ENCODE assay signal across 8 cellular contexts in genomic region chr11:33970984-33971466, GRCh38.
A peak's percentile ranks its signal among the peaks of the same experiment; 100 is the strongest.
DNase-seq lines count a peak whose midpoint lies in the region; ATAC-seq and TF ChIP-seq lines count a peak whose summit lies in the region.

No MANE protein-coding gene starts in this region.

- CTCF ChIA-PET in activated naive CD4-positive, alpha-beta T cell treated with anti-CD3 and anti-CD28 coated beads, Interleukin-2, amount 10 ng/mL, durations not matched to agents 7 days and 5 days (lab: Charles Lee), result interaction anchor here (0.8 to 2.8 kb wide), 5 partner anchors 55 to 117 kb away, joined by 3 to 15 read pairs (median 3); no protein-coding TSS in a partner anchor

- H3K9me3 ChIP-seq in stomach, result no peaks in the 10 kb centered on the region

- no peak overlapping the region for H3K4me3 Mint-ChIP-seq in activated naive CD4-positive, alpha-beta T cell treated with anti-CD3 and anti-CD28 coated beads, Interleukin-2, amount 10 ng/mL, durations not matched to agents 7 days and 5 days
- H3K4me3 Mint-ChIP-seq in effector memory CD8-positive, alpha-beta T cell, result no peak overlapping the region

- intact Hi-C loops in stomach (cut with DNase I; ENCODE audit: low total_unique reads), result no loop called here

- H3K36me3 ChIP-seq in stomach, result no peaks in the 10 kb centered on the region

- H3K27ac ChIP-seq in HL-60 (replicated peaks) (no peak overlapping the region), stomach (no peak overlapping the region)

- H3K4me1 ChIP-seq in stomach, result peaks cover 0 to 6% (median 2%) of the 10 kb centered on the region in 4 donors

- H3K27me3 ChIP-seq in HL-60 (ENCODE audit: insufficient read depth, poor library complexity, severe bottlenecking) (no peaks in the 10 kb centered on the region), stomach (no peaks in the 10 kb centered on the region)

- no peak overlapping the region for H3K27ac Mint-ChIP-seq in activated naive CD4-positive, alpha-beta T cell treated with anti-CD3 and anti-CD28 coated beads, Interleukin-2, amount 10 ng/mL, durations not matched to agents 7 days and 5 days
- H3K27ac Mint-ChIP-seq in activated naive CD4-positive, alpha-beta T cell treated with anti-CD3 and anti-CD28 coated beads, Interleukin-2, amount 50 U/mL, for 72 hours, result no peak overlapping the region
- no peak overlapping the region for H3K27ac Mint-ChIP-seq in effector memory CD8-positive, alpha-beta T cell

- WGBS in stomach, 5 donors, result 12 to 20% (median 17%) methylated on average over 8 of the region's 8 CpGs

- in situ Hi-C loops in T47D (cut with HindIII; ENCODE audit: low pct_unique_long_range_greater_than_20kb, low sequenced_read_pairs), result no loop called here

- H3K4me3 ChIP-seq in HL-60 (replicated peaks; ENCODE audit: insufficient read depth, low read length), result no peak overlapping the region
- no peak overlapping the region for H3K4me3 ChIP-seq in stomach

- DNase-seq in activated naive CD4-positive, alpha-beta T cell treated with anti-CD3 and anti-CD28 coated beads, Interleukin-2, amount 10 ng/mL, durations not matched to agents 7 days and 5 days, result peak; percentile 30
- DNase-seq in activated naive CD4-positive, alpha-beta T cell treated with anti-CD3 and anti-CD28 coated beads, Interleukin-2, amount 50 U/mL, for 72 hours (ENCODE audit: low spot score in 2 of 2), result no peak
- DNase-seq in HL-60 (ENCODE audit: low read depth in 1 of 2, low spot score in 1 of 2), result peak in 1 of 2 experiments; percentile 75
- peak; percentile 63 for DNase-seq in NCI-H82 treated with DMSO at 0.1 percent for 48 hours (lab: John Stamatoyannopoulos, UW; ENCODE audit: unreplicated experiment)
- peak; percentile 52 to 81 for DNase-seq in T47D (ENCODE audit: low read depth in 1 of 2, low spot score in 1 of 2)
- peak; percentile 76 for DNase-seq in islet precursor cell
- DNase-seq in stomach, result peak; percentile 30
- no peak for DNase-seq in effector memory CD8-positive, alpha-beta T cell

- no peak for ATAC-seq in activated naive CD4-positive, alpha-beta T cell treated with anti-CD3 and anti-CD28 coated beads, Interleukin-2, amount 50 U/mL, for 72 hours
- no peak for ATAC-seq in effector memory CD8-positive, alpha-beta T cell (replicated peaks)

- peak; percentile 61 for TF ChIP-seq CTCF in HL-60 (IDR thresholded peaks at IDR 0.05; ENCODE audit: insufficient read depth, low read length)
- peak in 5 of 7 experiments; percentile 27 to 58 (median 49) for TF ChIP-seq CTCF in stomach (IDR thresholded peaks at IDR 0.05)

- H3K4me1 Mint-ChIP-seq in activated naive CD4-positive, alpha-beta T cell treated with anti-CD3 and anti-CD28 coated beads, Interleukin-2, amount 10 ng/mL, durations not matched to agents 7 days and 5 days, result no peaks in the 10 kb centered on the region
- no peaks in the 10 kb centered on the region for H3K4me1 Mint-ChIP-seq in effector memory CD8-positive, alpha-beta T cell (ENCODE audit: low read depth in 2 of 2)

- no peak for TF ChIP-seq POLR2A in stomach (IDR thresholded peaks at IDR 0.05)

- TF ChIP-seq EP300 in stomach (IDR thresholded peaks at IDR 0.05), result no peak

- H3K9me3 Mint-ChIP-seq in activated naive CD4-positive, alpha-beta T cell treated with anti-CD3 and anti-CD28 coated beads, Interleukin-2, amount 10 ng/mL, durations not matched to agents 7 days and 5 days, result no peaks in the 10 kb centered on the region
- H3K9me3 Mint-ChIP-seq in activated naive CD4-positive, alpha-beta T cell treated with anti-CD3 and anti-CD28 coated beads, Interleukin-2, amount 50 U/mL, for 72 hours, result no peaks in the 10 kb centered on the region
- H3K9me3 Mint-ChIP-seq in effector memory CD8-positive, alpha-beta T cell, result no peaks in the 10 kb centered on the region

- H3K36me3 Mint-ChIP-seq in activated naive CD4-positive, alpha-beta T cell treated with anti-CD3 and anti-CD28 coated beads, Interleukin-2, amount 10 ng/mL, durations not matched to agents 7 days and 5 days, result no peaks in the 10 kb centered on the region
- no peaks in the 10 kb centered on the region for H3K36me3 Mint-ChIP-seq in activated naive CD4-positive, alpha-beta T cell treated with anti-CD3 and anti-CD28 coated beads, Interleukin-2, amount 50 U/mL, for 72 hours
- no peaks in the 10 kb centered on the region for H3K36me3 Mint-ChIP-seq in effector memory CD8-positive, alpha-beta T cell (ENCODE audit: insufficient read depth)

- peaks cover 5% of the 10 kb centered on the region for H3K27me3 Mint-ChIP-seq in activated naive CD4-positive, alpha-beta T cell treated with anti-CD3 and anti-CD28 coated beads, Interleukin-2, amount 10 ng/mL, durations not matched to agents 7 days and 5 days
- H3K27me3 Mint-ChIP-seq in effector memory CD8-positive, alpha-beta T cell, result peaks cover 12 to 29% of the 10 kb centered on the region in 2 donors

Comparison
In these comparisons a context has a peak if more than half of its experiments do, and no peak if none do; other contexts are left out.
1. DNase-seq: peak in activated naive CD4-positive, alpha-beta T cell treated with anti-CD3 and anti-CD28 coated beads, Interleukin-2, amount 10 ng/mL, durations not matched to agents 7 days and 5 days (single experiment), NCI-H82 treated with DMSO at 0.1 percent for 48 hours (single experiment), T47D (2 of 2), islet precursor cell (single experiment) and stomach (single experiment); none in activated naive CD4-positive, alpha-beta T cell treated with anti-CD3 and anti-CD28 coated beads, Interleukin-2, amount 50 U/mL, for 72 hours (0 of 2) and effector memory CD8-positive, alpha-beta T cell (0 of 3).